Comparison of ENCODE assay signal across 13 cellular contexts in genomic region chr1:109761227-109762038, GRCh38. TPM values are rescaled to one million over a fixed set of nuclear protein-coding genes. Genes with fewer than 3 reads are reported as not detected.
DNase-seq lines count a peak whose midpoint lies in the region; ATAC-seq and TF ChIP-seq lines count a peak whose summit lies in the region.
"Had no signal": no experiment of that assay in that cellular context is flagged by ENCODE, and none has a peak within 500 bp of the region (broad histone marks: within the 10 kb centered on the region; RNA-seq: fewer than 3 reads in every experiment).

No MANE protein-coding gene starts in this region.

- H3K79me2 ChIP-seq in trophoblast cell (ENCODE audit: control insufficient read depth, insufficient read depth, low read length, poor library complexity) = no peaks in the 10 kb centered on the region

- in situ Hi-C loops in brain microvascular endothelial cell (cut with HindIII; ENCODE audit: low pct_ligation_motif_present, low sequenced_read_pairs) = loop anchor here (10.0 kb wide), 1 partner anchor 107 kb away; the partner anchor contains the start of gene GSTM4

- H3K36me3 ChIP-seq in H7 (replicated peaks; ENCODE audit: control insufficient read depth, insufficient read depth, low read length) (no peaks in the 10 kb centered on the region), body of pancreas (replicated peaks in 1 of 2; ENCODE audit: insufficient read depth in 1 of 2, low read depth in 2 of 2) (no peaks in the 10 kb centered on the region), trophoblast cell (ENCODE audit: control insufficient read depth in 1 of 2, insufficient read depth in 2 of 2, low read length in 2 of 2) (no peaks in the 10 kb centered on the region), brain microvascular endothelial cell (replicated peaks) (no peaks in the 10 kb centered on the region)
- H3K36me3 ChIP-seq: BLaER1 treated with 17β-estradiol and CSF1 and Interleukin-3, amounts not matched to agents 10 nM and 100 nM; SJCRH30; upper lobe of left lung had no signal

- peak overlapping the region; percentile 7 for H3K4me2 ChIP-seq in trophoblast cell (ENCODE audit: low read length)

- peak overlapping the region; percentile 44 for H3K14ac ChIP-seq in trophoblast cell (ENCODE audit: low read length)

- no peak for TF ChIP-seq POLR2A in body of pancreas (IDR thresholded peaks at IDR 0.05)

- H2BK120ac ChIP-seq in trophoblast cell (ENCODE audit: insufficient read depth, low read length, poor library complexity) = peak overlapping the region; percentile 55

- H2AFZ ChIP-seq in trophoblast cell (ENCODE audit: insufficient read depth, low read length, poor library complexity) = peak overlapping the region; percentile 21

- H4K8ac ChIP-seq in trophoblast cell (ENCODE audit: low read depth, low read length) = peak overlapping the region; percentile 19

- no peak overlapping the region for H4K12ac ChIP-seq in trophoblast cell (ENCODE audit: low read depth, low read length)

- no peak overlapping the region for H3K18ac ChIP-seq in trophoblast cell (ENCODE audit: low read length)

- intact Hi-C loops in body of pancreas (cut with DNase I) = no loop called here

- H3K23ac ChIP-seq in trophoblast cell (ENCODE audit: low read length) = no peak overlapping the region

- H3K79me1 ChIP-seq in trophoblast cell (ENCODE audit: low read length) = peaks cover 5% of the 10 kb centered on the region

- H3K27ac ChIP-seq in body of pancreas (no peak overlapping the region), trophoblast cell (ENCODE audit: low read depth, low read length) (peak overlapping the region; percentile 9), brain microvascular endothelial cell (no peak overlapping the region)
- H3K27ac ChIP-seq: SJCRH30, upper lobe of left lung had no signal

- ATAC-seq in body of pancreas (no peak), GM21576 (IDR thresholded peaks at IDR 0.05; ENCODE audit: unreplicated experiment) (no peak)
- ATAC-seq: mucosa of descending colon had no signal

- no peak overlapping the region for H3K9ac ChIP-seq in trophoblast cell (ENCODE audit: low read length)
- H3K9ac ChIP-seq: BLaER1 treated with 17β-estradiol and CSF1 and Interleukin-3, amounts not matched to agents 10 nM and 100 nM had no signal

- peak overlapping the region; percentile 7 for H2BK5ac ChIP-seq in trophoblast cell (ENCODE audit: low read depth, low read length, poor library complexity)

- H3K27me3 ChIP-seq in H7 (ENCODE audit: control insufficient read depth, insufficient read depth, low read length) (no peaks in the 10 kb centered on the region), body of pancreas (no peaks in the 10 kb centered on the region), trophoblast cell (ENCODE audit: insufficient read depth, low read length) (no peaks in the 10 kb centered on the region), brain microvascular endothelial cell (replicated peaks) (no peaks in the 10 kb centered on the region)
- H3K27me3 ChIP-seq: BLaER1 treated with 17β-estradiol and CSF1 and Interleukin-3, amounts not matched to agents 10 nM and 100 nM; upper lobe of left lung had no signal

- H3K4me3 ChIP-seq in H7 (ENCODE audit: insufficient read depth, low read depth, low read length) (no peak overlapping the region), body of pancreas (no peak overlapping the region), trophoblast cell (ENCODE audit: low read depth, low read length) (no peak overlapping the region), brain microvascular endothelial cell (ENCODE audit: low read depth, low read length) (no peak overlapping the region)
- H3K4me3 ChIP-seq: BLaER1 treated with 17β-estradiol and CSF1 and Interleukin-3, amounts not matched to agents 10 nM and 100 nM; mucosa of descending colon; SJCRH30; upper lobe of left lung had no signal

- H3K9me3 ChIP-seq in body of pancreas = no peaks in the 10 kb centered on the region
- H3K9me3 ChIP-seq in trophoblast cell (ENCODE audit: insufficient read depth, low read depth, low read length) = peaks cover 3% of the 10 kb centered on the region
- H3K9me3 ChIP-seq: BLaER1 treated with 17β-estradiol and CSF1 and Interleukin-3, amounts not matched to agents 10 nM and 100 nM; mucosa of descending colon; SJCRH30; upper lobe of left lung had no signal

- H2BK12ac ChIP-seq in trophoblast cell (ENCODE audit: low read length) = peak overlapping the region; percentile 44

- H3K4ac ChIP-seq in trophoblast cell (ENCODE audit: low read depth, low read length) = no peak overlapping the region

- peak; percentile 51 for DNase-seq in H7
- peak in 3 of 4 donors; percentile 14 to 27 (median 17) for DNase-seq in body of pancreas
- peak; percentile 45 for DNase-seq in hepatic stellate cell (ENCODE audit: low spot score)
- no peak for DNase-seq in trophoblast cell
- no peak for DNase-seq in brain microvascular endothelial cell
- DNase-seq in NCI-H510A (lab: John Stamatoyannopoulos, UW) = no peak
- DNase-seq: EL, NCI-H2171 treated with DMSO at 0.1 percent for 48 hours, SJCRH30 had no signal

- TF ChIP-seq CTCF in body of pancreas (IDR thresholded peaks at IDR 0.05) (no peak), brain microvascular endothelial cell (IDR thresholded peaks at IDR 0.05; ENCODE audit: low read depth, low read length, missing control alignments) (no peak)

- WGBS in body of pancreas, 2 donors = 78 to 82% methylated on average over 10 to 14 of the region's 14 CpGs
- no CpG with 5 or more reads among the region's 14 CpGs for WGBS in trophoblast cell (ENCODE audit: extremely low coverage, insufficient coverage, insufficient read length)

- peak overlapping the region; percentile 50 for H2AK5ac ChIP-seq in trophoblast cell (ENCODE audit: low read length)

- H3K4me1 ChIP-seq in body of pancreas (peaks cover 5% of the 10 kb centered on the region), trophoblast cell (ENCODE audit: control insufficient read depth in 1 of 2, insufficient read depth in 2 of 2, low read length in 2 of 2) (peaks cover 21 to 23% of the 10 kb centered on the region in 2 experiments)
- H3K4me1 ChIP-seq: SJCRH30 had no signal

- H4K91ac ChIP-seq in trophoblast cell (ENCODE audit: low read depth, low read length) = peak overlapping the region; percentile 20

RNA-seq across cellular contexts. Expression of gene EPS8L3, which starts 2.3 kb away (rescaled TPM):
- total RNA-seq in H7 (2014; rRNA removed; shearing (Covaris generic)) = not detected in 2 replicates
- total RNA-seq in body of pancreas = 1 to 10 TPM in 1 of 2 donors, not detected in 1; 4.2 TPM
- polyA plus RNA-seq in trophoblast cell (2013) = not detected in 2 replicates
- total RNA-seq: SJCRH30 had no signal

RNA-seq across cellular contexts. Expression of gene GSTM3, which starts 20.6 kb away (rescaled TPM):
- total RNA-seq in H7 (2014; rRNA removed; shearing (Covaris generic)) = 24.7 and 27.3 TPM in 2 replicates
- total RNA-seq in body of pancreas = 10 to 100 TPM; 68.5 to 73.8 TPM
- polyA plus RNA-seq in trophoblast cell (2013) = 67.7 and 68.6 TPM in 2 replicates

RNA-seq across cellular contexts. Expression of gene GSTM5, which starts 49.4 kb away (rescaled TPM):
- not detected in 2 replicates for total RNA-seq in H7 (2014; rRNA removed; shearing (Covaris generic))
- 1 to 10 TPM in 1 of 2 donors, not detected in 1; 1.8 TPM for total RNA-seq in body of pancreas
- polyA plus RNA-seq in trophoblast cell (2013) = not detected in 2 replicates

Comparison
In these comparisons a context has a peak if more than half of its experiments do, and no peak if none do; other contexts are left out.
1. DNase-seq: peak in H7 (single experiment), body of pancreas (3 of 4) and hepatic stellate cell (single experiment); none in trophoblast cell (0 of 2), brain microvascular endothelial cell (single experiment) and NCI-H510A (single experiment).